ENCODE assay signal across 1 cellular context in genomic region chr3:128416578-128417150, GRCh38.
TF ChIP-seq lines count a peak whose summit lies in the region.

No MANE protein-coding gene starts in this region.

TF ChIP-seq in H1, 55 proteins besides CTCF, POLR2A, EP300 and RAD21:
- TF ChIP-seq BCL11A (IDR thresholded peaks at IDR 0.05; ENCODE audit: low read depth in 2 of 2, low read length in 2 of 2): no peak
- TF ChIP-seq CEBPB (IDR thresholded peaks at IDR 0.05; ENCODE audit: low read depth, low read length): no peak
- TF ChIP-seq BRCA1 (IDR thresholded peaks at IDR 0.05; ENCODE audit: low read depth, low read length): no peak
- TF ChIP-seq POU5F1 (IDR thresholded peaks at IDR 0.05; ENCODE audit: low read depth, low read length): no peak
- no peak for TF ChIP-seq HDAC6 (IDR thresholded peaks at IDR 0.05; ENCODE audit: low read depth, low read length)
- TF ChIP-seq PHF8 (conservative IDR thresholded peaks at IDR 0.05; ENCODE audit: low read depth, low read length): no peak
